ENCODE assay signal across 8 cellular contexts in genomic region chr7:92837214-92837749, GRCh38. TPM values are rescaled to one million over a fixed set of nuclear protein-coding genes. Genes with fewer than 3 reads are reported as not detected.
DNase-seq lines count a peak whose midpoint lies in the region; ATAC-seq and TF ChIP-seq lines count a peak whose summit lies in the region.

No MANE protein-coding gene starts in this region.

- peaks cover 4% of the 10 kb centered on the region for H3K4me1 ChIP-seq in CD4-positive, alpha-beta memory T cell (ENCODE audit: insufficient read depth, low read length)
- peaks cover 0 to 4% of the 10 kb centered on the region in 2 donors for H3K4me1 ChIP-seq in uterus

- H3K4me3 ChIP-seq in CD4-positive, alpha-beta memory T cell (ENCODE audit: low read length in 2 of 2), result peak overlapping the region in 1 of 2 donors; percentile 30
- peak overlapping the region; percentile 52 to 69 for H3K4me3 ChIP-seq in uterus

- peak overlapping the region; percentile 77 to 94 (median 89) for H3K27ac Mint-ChIP-seq in CD4-positive, alpha-beta memory T cell
- peak overlapping the region; percentile 87 for H3K27ac Mint-ChIP-seq in activated naive CD8-positive, alpha-beta T cell treated with anti-CD3 and anti-CD28 coated beads for 36 hours

- H3K9me3 ChIP-seq in CD4-positive, alpha-beta memory T cell (ENCODE audit: control insufficient read depth in 1 of 2, low read length in 2 of 2), result no peaks in the 10 kb centered on the region
- H3K9me3 ChIP-seq in uterus, result no peaks in the 10 kb centered on the region

- TF ChIP-seq POLR2A in uterus (IDR thresholded peaks at IDR 0.05), result no peak

- POLR2A ChIA-PET in CD4-positive, alpha-beta memory T cell (lab: Charles Lee; ENCODE audit: partially characterized antibody), result interaction anchor here (0.7 to 2.4 kb wide), 12 partner anchors 15 to 394 kb away, joined by 3 to 11 read pairs (median 4); partner anchors contain the start of genes FAM133B, GATAD1, PEX1 and RBM48

- TF ChIP-seq CTCF in uterus (IDR thresholded peaks at IDR 0.05), result no peak

- intact Hi-C loops in CD4-positive, alpha-beta memory T cell (cut with micrococcal nuclease), result loop anchor here (5.0 to 10.0 kb wide), 3 partner anchors 592 to 955 kb away; partner anchors contain the start of genes ANKIB1, CYP51A1, KRIT1 and MTERF1
- intact Hi-C loops in uterus (cut with DNase I; ENCODE audit: low total_unique reads), result no loop called here

- no peak for DNase-seq in CD4-positive, alpha-beta memory T cell
- DNase-seq in KBM-7 (peak; percentile 33), left kidney (ENCODE audit: low read depth, low spot score) (peak; percentile 54), uterus (no peak), COLO829 (ENCODE audit: low spot score) (no peak)
- DNase-seq in activated naive CD8-positive, alpha-beta T cell treated with anti-CD3 and anti-CD28 coated beads for 36 hours, result no peak

- peaks cover 9 to 35% (median 18%) of the 10 kb centered on the region in 4 donors for H3K4me1 Mint-ChIP-seq in CD4-positive, alpha-beta memory T cell
- peaks cover 14% of the 10 kb centered on the region for H3K4me1 Mint-ChIP-seq in activated naive CD8-positive, alpha-beta T cell treated with anti-CD3 and anti-CD28 coated beads for 36 hours

- H3K4me3 Mint-ChIP-seq in CD4-positive, alpha-beta memory T cell, result peak overlapping the region; percentile 88 to 93 (median 92)
- peak overlapping the region; percentile 85 for H3K4me3 Mint-ChIP-seq in activated naive CD8-positive, alpha-beta T cell treated with anti-CD3 and anti-CD28 coated beads for 36 hours

- H3K9me3 Mint-ChIP-seq in CD4-positive, alpha-beta memory T cell, result peaks cover 0 to 2% (median 0%) of the 10 kb centered on the region in 8 donors
- H3K9me3 Mint-ChIP-seq in activated naive CD8-positive, alpha-beta T cell treated with anti-CD3 and anti-CD28 coated beads for 36 hours, result no peaks in the 10 kb centered on the region

- no peaks in the 10 kb centered on the region for H3K36me3 ChIP-seq in CD4-positive, alpha-beta memory T cell (ENCODE audit: insufficient read depth, low read length)
- H3K36me3 ChIP-seq in uterus, result no peaks in the 10 kb centered on the region

- peaks cover 0 to 27% of the 10 kb centered on the region in 2 donors for H3K36me3 Mint-ChIP-seq in CD4-positive, alpha-beta memory T cell
- H3K36me3 Mint-ChIP-seq in activated naive CD8-positive, alpha-beta T cell treated with anti-CD3 and anti-CD28 coated beads for 36 hours, result peaks cover 20% of the 10 kb centered on the region

- CTCF ChIA-PET in CD4-positive, alpha-beta memory T cell (lab: Charles Lee; ENCODE audit: partially characterized antibody), result interaction anchor here (1.5 kb wide), 1 partner anchor 27 kb away, joined by 4 read pairs; no protein-coding TSS in a partner anchor

- no peak for ATAC-seq in HG02852 (IDR thresholded peaks at IDR 0.05; ENCODE audit: unreplicated experiment)
- no peak for ATAC-seq in HG03039 (IDR thresholded peaks at IDR 0.05; ENCODE audit: unreplicated experiment)

- no peak overlapping the region for H3K27ac ChIP-seq in CD4-positive, alpha-beta memory T cell (ENCODE audit: low read depth, low read length)
- H3K27ac ChIP-seq in uterus, result peak overlapping the region; percentile 82 to 84

- no peaks in the 10 kb centered on the region for H3K27me3 ChIP-seq in CD4-positive, alpha-beta memory T cell (ENCODE audit: insufficient read depth, low read length)
- no peaks in the 10 kb centered on the region for H3K27me3 ChIP-seq in uterus

- in situ Hi-C loops in KBM-7 (cut with MboI; ENCODE audit: low pct_unique_long_range_greater_than_20kb, low sequenced_read_pairs), result no loop called here

- H3K27me3 Mint-ChIP-seq in CD4-positive, alpha-beta memory T cell, result no peaks in the 10 kb centered on the region
- H3K27me3 Mint-ChIP-seq in activated naive CD8-positive, alpha-beta T cell treated with anti-CD3 and anti-CD28 coated beads for 36 hours, result peaks cover 32% of the 10 kb centered on the region

RNA-seq across cellular contexts. Expression of gene CDK6, which starts 0.9 kb away (rescaled TPM):
- total RNA-seq in CD4-positive, alpha-beta memory T cell, result 10 to 100 TPM; 21.2 to 23.6 TPM
- 10 to 100 TPM; 18.4 to 21.0 TPM for polyA plus RNA-seq in CD4-positive, alpha-beta memory T cell
- 100 to 1,000 TPM; 103 to 106 TPM for total RNA-seq in activated naive CD8-positive, alpha-beta T cell treated with anti-CD3 and anti-CD28 coated beads for 36 hours
- 100 to 1,000 TPM in 1 of 4 donors, 10 to 100 TPM in 2, 1 to 10 TPM in 1; 5.9 to 117 (median 15.2) TPM for total RNA-seq in uterus

Comparison
In these comparisons a context has a peak if more than half of its experiments do, and no peak if none do; other contexts are left out.
1. DNase-seq: peak in KBM-7 (single experiment) and left kidney (single experiment); none in CD4-positive, alpha-beta memory T cell (0 of 5), activated naive CD8-positive, alpha-beta T cell treated with anti-CD3 and anti-CD28 coated beads for 36 hours (single experiment), uterus (0 of 2) and COLO829 (single experiment).